Comparison of ENCODE assay signal across 20 cellular contexts in genomic region chr4:185754961-185755360, GRCh38. TPM values are rescaled to one million over a fixed set of nuclear protein-coding genes. Genes with fewer than 3 reads are reported as not detected.
"Had no signal": no experiment of that assay in that cellular context is flagged by ENCODE, and none has a peak within 500 bp of the region (broad histone marks: within the 10 kb centered on the region; RNA-seq: fewer than 3 reads in every experiment).

No MANE protein-coding gene starts in this region.

- H3K27me3 ChIP-seq: gastrocnemius medialis, heart right ventricle, neutrophil, transverse colon had no signal

- H3K4me1 ChIP-seq: gastrocnemius medialis had no signal

- ATAC-seq: activated CD4-positive, CD25-positive, alpha-beta regulatory T cell treated with anti-CD3 and anti-CD28 coated beads, Interleukin-2, amount 50 U/mL, for 24 hours; effector memory CD8-positive, alpha-beta T cell; gastrocnemius medialis; naive thymus-derived CD8-positive, alpha-beta T cell had no signal

- H3K27ac ChIP-seq: gastrocnemius medialis, neutrophil, transverse colon had no signal

- H3K4me3 ChIP-seq: gastrocnemius medialis, heart right ventricle, transverse colon had no signal

- H3K36me3 ChIP-seq: gastrocnemius medialis, neutrophil, transverse colon had no signal

- H3K9me3 ChIP-seq: gastrocnemius medialis, heart right ventricle, neutrophil, transverse colon had no signal

- DNase-seq: activated CD4-positive, alpha-beta T cell treated with anti-CD3 and anti-CD28 coated beads, Interleukin-2, amount 50 U/mL, for 1 hour; activated CD8-positive, alpha-beta memory T cell treated with anti-CD3 and anti-CD28 coated beads for 24 hours; activated naive CD4-positive, alpha-beta T cell; activated naive CD8-positive, alpha-beta T cell treated with anti-CD3 and anti-CD28 coated beads, Interleukin-2, amount 10 ng/mL, durations not matched to agents 7 days and 5 days; dermis blood vessel endothelial cell; effector memory CD8-positive, alpha-beta T cell; gastrocnemius medialis; heart right ventricle; mesenchymal stem cell; naive thymus-derived CD8-positive, alpha-beta T cell; retina; small intestine; stimulated activated CD4-positive, alpha-beta T cell treated with anti-CD3 and anti-CD28 coated beads, Interleukin-4, amount 100 ng/mL, for 4 hours; stimulated activated CD8-positive, alpha-beta memory T cell treated with anti-CD3 and anti-CD28 coated beads, Interleukin-4, amount 100 ng/mL, for 48 hours; stimulated activated naive CD4-positive, alpha-beta T cell treated with Interleukin-2 at 50 U/mL for 16 hours; T-helper 9 cell; transverse colon had no signal

RNA-seq across cellular contexts. Expression of gene SORBS2, which starts 57.0 kb away (rescaled TPM):
- total RNA-seq: activated naive CD8-positive, alpha-beta T cell treated with anti-CD3 and anti-CD28 coated beads, Interleukin-2, amount 10 ng/mL, durations not matched to agents 7 days and 5 days; activated T-helper 1 cell treated with anti-CD3 and anti-CD28 coated beads, Interleukin-12 subunit alpha, Interleukin-12 subunit beta, Interleukin-2, Interleukin-4 antibody, amounts not matched to agents 30 ng/mL and 10 ng/mL and 1 ng/mL, durations not matched to agents 14 hours and 24 hours and 36 hours; naive thymus-derived CD8-positive, alpha-beta T cell had no signal
